Comparison of ENCODE assay signal across 13 cellular contexts in the genomic region with DNA sequence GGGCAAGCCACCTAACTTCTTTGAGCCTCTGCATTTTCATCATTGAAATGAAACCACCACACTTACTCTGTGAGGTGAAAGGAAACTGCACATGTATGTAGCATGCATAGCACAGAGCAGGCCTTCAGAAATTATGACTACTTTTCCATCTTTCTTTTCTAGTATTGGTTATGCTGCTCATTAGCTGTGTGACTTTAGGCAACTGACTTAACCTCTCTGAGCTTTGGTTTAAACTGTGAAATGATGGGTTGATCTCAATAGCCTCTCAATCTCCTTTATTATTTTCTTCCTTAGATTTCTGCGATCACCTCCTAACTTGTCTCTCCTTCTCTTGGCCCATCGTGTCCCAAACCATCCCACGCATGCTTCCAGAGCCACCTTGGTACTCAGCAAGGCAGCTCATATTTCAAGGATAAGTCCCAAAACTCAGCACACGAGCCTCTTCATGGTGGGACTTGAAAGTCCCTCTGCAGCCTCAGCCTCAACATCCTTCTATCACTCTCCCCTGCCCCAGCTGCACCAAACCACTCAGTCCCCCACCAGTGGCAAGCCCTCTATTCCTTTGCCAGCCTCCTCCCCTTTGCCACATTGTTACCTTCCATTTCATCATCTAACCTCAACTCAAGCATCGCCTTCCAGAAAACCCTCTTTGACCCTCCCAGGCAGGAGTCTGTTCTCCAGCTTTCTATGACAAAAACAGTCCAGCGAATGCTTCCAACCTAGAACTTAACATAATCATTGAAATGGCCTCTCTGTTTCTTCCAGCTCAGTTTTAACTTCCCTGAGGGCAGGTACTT.
"Had no signal": no experiment of that assay in that cellular context is flagged by ENCODE, and none has a peak within 500 bp of the region (broad histone marks: within the 10 kb centered on the region; RNA-seq: fewer than 3 reads in every experiment).

No MANE protein-coding gene starts in this region.

- ATAC-seq: activated CD8-positive, alpha-beta T cell treated with anti-CD3 and anti-CD28 coated beads for 36 hours; activated T-cell treated with anti-CD3 and anti-CD28 coated beads, Interleukin-2, amount 50 U/mL, for 72 hours had no signal

- H3K36me3 ChIP-seq: esophagus squamous epithelium, ovary, upper lobe of left lung had no signal

- H3K27ac ChIP-seq: esophagus squamous epithelium, ovary had no signal

- H3K9me3 ChIP-seq: esophagus squamous epithelium, ovary had no signal

- H3K4me3 ChIP-seq: esophagus squamous epithelium, ovary, upper lobe of left lung had no signal

- H3K27ac Mint-ChIP-seq: activated CD8-positive, alpha-beta T cell treated with anti-CD3 and anti-CD28 coated beads for 36 hours; activated naive CD8-positive, alpha-beta T cell treated with anti-CD3 and anti-CD28 coated beads for 36 hours; activated T-cell treated with anti-CD3 and anti-CD28 coated beads, Interleukin-2, amount 50 U/mL, for 72 hours; stimulated activated naive CD8-positive, alpha-beta T cell treated with anti-CD3 and anti-CD28 coated beads, Interleukin-15, Interleukin-2, amounts not matched to agents 100 ng/mL and 50 ng/mL, for 24 hours had no signal

- H3K27me3 ChIP-seq: ovary, upper lobe of left lung had no signal

- H3K36me3 Mint-ChIP-seq: activated naive CD8-positive, alpha-beta T cell treated with anti-CD3 and anti-CD28 coated beads for 36 hours had no signal

- H3K4me3 Mint-ChIP-seq: activated CD8-positive, alpha-beta T cell treated with anti-CD3 and anti-CD28 coated beads for 36 hours; activated naive CD8-positive, alpha-beta T cell treated with anti-CD3 and anti-CD28 coated beads for 36 hours; activated T-cell treated with anti-CD3 and anti-CD28 coated beads, Interleukin-2, amount 50 U/mL, for 72 hours; stimulated activated naive CD8-positive, alpha-beta T cell treated with anti-CD3 and anti-CD28 coated beads, Interleukin-15, Interleukin-2, amounts not matched to agents 100 ng/mL and 50 ng/mL, for 24 hours had no signal

- H3K9me3 Mint-ChIP-seq: activated naive CD8-positive, alpha-beta T cell treated with anti-CD3 and anti-CD28 coated beads for 36 hours; activated T-cell treated with anti-CD3 and anti-CD28 coated beads, Interleukin-2, amount 50 U/mL, for 72 hours; stimulated activated naive CD8-positive, alpha-beta T cell treated with anti-CD3 and anti-CD28 coated beads, Interleukin-15, Interleukin-2, amounts not matched to agents 100 ng/mL and 50 ng/mL, for 24 hours had no signal

- H3K4me1 Mint-ChIP-seq: activated naive CD8-positive, alpha-beta T cell treated with anti-CD3 and anti-CD28 coated beads for 36 hours had no signal

- DNase-seq: activated CD8-positive, alpha-beta memory T cell treated with anti-CD3 and anti-CD28 coated beads, Interleukin-2, amount 50 U/mL, for 4 hours; activated CD8-positive, alpha-beta T cell treated with anti-CD3 and anti-CD28 coated beads for 36 hours; activated gamma-delta T cell treated with Interleukin-2 at 50 U/mL for 16 hours; activated naive CD8-positive, alpha-beta T cell treated with anti-CD3 and anti-CD28 coated beads for 36 hours; activated T-cell treated with anti-CD3 and anti-CD28 coated beads, Interleukin-2, amount 50 U/mL, for 72 hours; aorta; esophagus squamous epithelium; ovary; stimulated activated CD4-positive, alpha-beta T cell treated with anti-CD3 and anti-CD28 coated beads, Interleukin-4, amount 100 ng/mL, for 1 hour; stimulated activated CD8-positive, alpha-beta memory T cell treated with anti-CD3 and anti-CD28 coated beads, Interleukin-4, amount 100 ng/mL, for 48 hours; T1000 had no signal
